Comparison of ENCODE assay signal across 8 cellular contexts in genomic region chr2:120441744-120442471, GRCh38.
A peak's percentile ranks its signal among the peaks of the same experiment; 100 is the strongest.
DNase-seq lines count a peak whose midpoint lies in the region; ATAC-seq and TF ChIP-seq lines count a peak whose summit lies in the region.

No MANE protein-coding gene starts in this region.

- peak overlapping the region; percentile 44 for H3K9ac ChIP-seq in NT2/D1 (ENCODE audit: insufficient read length, low read depth)

- H3K27me3 Mint-ChIP-seq in nephron progenitor cell (ENCODE audit: low read depth, poor library complexity), result peaks cover 94% of the 10 kb centered on the region

- no peaks in the 10 kb centered on the region for H3K9me3 ChIP-seq in NT2/D1 (ENCODE audit: insufficient read depth, low read length)

- no peaks in the 10 kb centered on the region for H3K36me3 ChIP-seq in NT2/D1 (ENCODE audit: insufficient read depth, insufficient read length, low read length)

- peak overlapping the region; percentile 36 for H3K4me3 ChIP-seq in NT2/D1 (ENCODE audit: insufficient read length, low read depth)
- H3K4me3 ChIP-seq in fibroblast of the aortic adventitia (ENCODE audit: low read depth, low read length), result peak overlapping the region; percentile 25

- H3K36me3 Mint-ChIP-seq in nephron progenitor cell (ENCODE audit: low read depth), result no peaks in the 10 kb centered on the region

- DNase-seq in EH (ENCODE audit: low read depth), result peak; percentile 56
- DNase-seq in NT2/D1 (ENCODE audit: low read depth, low spot score), result no peak
- DNase-seq in fibroblast of the aortic adventitia (ENCODE audit: low read depth), result peak; percentile 21
- peak; percentile 60 for DNase-seq in nephron progenitor cell
- DNase-seq in NCI-H2107 treated with DMSO at 0.1 percent for 48 hours (lab: John Stamatoyannopoulos, UW; ENCODE audit: unreplicated experiment), result no peak

- H3K4me1 ChIP-seq in NT2/D1 (ENCODE audit: insufficient read depth, insufficient read length), result no peaks in the 10 kb centered on the region

- ATAC-seq in HG03342 (IDR thresholded peaks at IDR 0.05; ENCODE audit: unreplicated experiment) (no peak), HG03159 (IDR thresholded peaks at IDR 0.05; ENCODE audit: unreplicated experiment) (no peak), GM21367 (IDR thresholded peaks at IDR 0.05; ENCODE audit: unreplicated experiment) (no peak)

- H3K4me1 Mint-ChIP-seq in nephron progenitor cell, result peaks cover 41% of the 10 kb centered on the region

- H3K27me3 ChIP-seq in NT2/D1 (ENCODE audit: insufficient read depth, insufficient read length), result peaks cover 96% of the 10 kb centered on the region

- peak overlapping the region; percentile 81 for H3K4me3 Mint-ChIP-seq in nephron progenitor cell

- no peaks in the 10 kb centered on the region for H3K9me3 Mint-ChIP-seq in nephron progenitor cell

- H3K27ac Mint-ChIP-seq in nephron progenitor cell, result no peak overlapping the region

- TF ChIP-seq CTCF in fibroblast of the aortic adventitia (IDR thresholded peaks at IDR 0.05; ENCODE audit: insufficient read depth, low read length) (no peak), nephron progenitor cell (IDR thresholded peaks at IDR 0.05) (no peak)

Comparison
In these comparisons a context has a peak if more than half of its experiments do, and no peak if none do; other contexts are left out.
1. DNase-seq: peak in EH (single experiment), fibroblast of the aortic adventitia (single experiment) and nephron progenitor cell (single experiment); none in NT2/D1 (single experiment) and NCI-H2107 treated with DMSO at 0.1 percent for 48 hours (single experiment).